ENCODE assay signal across 9 cellular contexts in the genomic region with DNA sequence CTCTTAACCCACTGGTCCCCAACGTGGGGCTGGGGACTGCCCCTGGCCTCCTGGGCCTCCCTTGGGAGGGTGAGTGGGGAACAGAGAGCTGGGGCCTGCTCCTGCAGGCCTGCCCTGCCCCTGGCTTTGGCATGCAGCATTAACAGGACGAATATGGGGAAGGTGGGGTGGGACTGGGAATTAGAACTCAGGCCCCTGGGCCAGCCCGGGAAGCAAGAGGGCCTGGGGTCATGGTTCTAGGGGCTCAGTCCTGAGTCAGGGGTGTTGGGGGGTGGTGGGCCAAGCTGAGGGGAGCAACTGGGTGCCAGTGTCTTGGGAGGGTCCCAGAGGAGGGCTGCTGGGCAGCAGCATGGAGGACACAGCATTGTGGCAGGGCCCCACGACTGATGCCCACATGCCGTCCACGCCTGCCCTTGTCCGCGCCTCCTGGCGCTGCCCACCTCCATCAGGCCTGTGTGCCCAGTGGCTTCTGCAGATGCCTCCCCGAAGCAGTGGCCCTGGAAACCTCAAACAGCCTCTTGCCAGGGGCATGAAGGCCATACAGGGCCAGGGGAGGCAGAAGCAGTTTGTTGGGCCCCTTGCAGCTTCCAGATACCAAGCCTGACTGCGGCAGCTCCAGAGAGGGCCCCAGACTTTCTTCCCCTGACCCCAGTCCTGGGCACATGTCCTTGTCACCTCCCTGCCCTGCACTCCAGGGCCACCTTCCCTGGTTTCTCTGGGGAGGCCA. TPM values are rescaled to one million over a fixed set of nuclear protein-coding genes. Genes with fewer than 3 reads are reported as not detected.
DNase-seq lines count a peak whose midpoint lies in the region; ATAC-seq, FAIRE-seq and TF ChIP-seq lines count a peak whose summit lies in the region.
"Had no signal": no experiment of that assay in that cellular context is flagged by ENCODE, and none has a peak within 500 bp of the region (broad histone marks: within the 10 kb centered on the region; RNA-seq: fewer than 3 reads in every experiment).

No MANE protein-coding gene starts in this region.

- 0 out of 6 replicates have a peak overlapping the region, but pooled peaks of 1 of the 3 experiments have one; percentile 95 for H3K4me3 ChIP-seq in HepG2 (replicated peaks in 1 of 3; ENCODE audit: insufficient read depth in 1 of 3, low read depth in 2 of 3, low read length in 3 of 3)
- H3K4me3 ChIP-seq in stomach smooth muscle (ENCODE audit: low read length in 2 of 2), result peak overlapping the region; percentile 21 to 92

- CTCF ChIA-PET in HepG2 (lab: Yijun Ruan, JAX; ENCODE audit: low intra/inter-chr PET ratio, low total read pairs), result no interaction called here

- peaks cover 28% of the 10 kb centered on the region for H3K4me1 ChIP-seq in HepG2 (ENCODE audit: insufficient read depth, low read length)
- H3K4me1 ChIP-seq in stomach smooth muscle (ENCODE audit: control insufficient read depth, insufficient read depth, low read length), result peaks cover 60% of the 10 kb centered on the region

- 93% methylated on average over 3 of the region's 11 CpGs for WGBS in HepG2 (ENCODE audit: low lambda C conversion rate)

- POLR2A ChIA-PET in HepG2 (lab: Yijun Ruan, JAX), result no interaction called here

- no peak for TF ChIP-seq CTCF in HepG2 (CRISPR knock-in tag; IDR thresholded peaks at IDR 0.05)

- H3K27ac Mint-ChIP-seq in T-helper 17 cell, result peak overlapping the region; percentile 97

- H3K9ac ChIP-seq in HepG2 (ENCODE audit: insufficient read depth, low read depth, low read length), result peak overlapping the region; percentile 68; the same call in 1 of the 2 replicates
- H3K9ac ChIP-seq in stomach smooth muscle (ENCODE audit: low read length in 2 of 2), result peak overlapping the region; percentile 23 to 42

- H3K79me2 ChIP-seq in HepG2 (ENCODE audit: insufficient read depth, low read length), result peaks cover 86% of the 10 kb centered on the region

- no peaks in the 10 kb centered on the region for H3K9me3 ChIP-seq in T-helper 17 cell (ENCODE audit: control insufficient read depth, low read length, poor library complexity, severe bottlenecking)
- no peaks in the 10 kb centered on the region for H3K9me3 ChIP-seq in HepG2 (ENCODE audit: low read length)
- no peaks in the 10 kb centered on the region for H3K9me3 ChIP-seq in stomach smooth muscle (ENCODE audit: control insufficient read depth in 2 of 2, low read length in 2 of 2)

- TF ChIP-seq EP300 in HepG2 (IDR thresholded peaks at IDR 0.05; ENCODE audit: low read depth in 2 of 2, low read length in 2 of 2) (no peak), HepG2 (CRISPR knock-in tag; IDR thresholded peaks at IDR 0.05; ENCODE audit: borderline replicate concordance) (no peak)

- peaks cover 5% of the 10 kb centered on the region for H3K27me3 Mint-ChIP-seq in activated T-cell treated with anti-CD3 and anti-CD28 coated beads, Interleukin-2, amount 50 U/mL, for 4 hours (ENCODE audit: low read depth)
- peaks cover 8% of the 10 kb centered on the region for H3K27me3 Mint-ChIP-seq in T-helper 17 cell

- peak overlapping the region; percentile 96 for H3K4me3 Mint-ChIP-seq in activated T-cell treated with anti-CD3 and anti-CD28 coated beads, Interleukin-2, amount 50 U/mL, for 4 hours
- H3K4me3 Mint-ChIP-seq in T-helper 17 cell, result no peak overlapping the region

- no peak for DNase-seq in activated T-cell treated with anti-CD3 and anti-CD28 coated beads, Interleukin-2, amount 50 U/mL, for 4 hours
- no peak for DNase-seq in activated T-cell treated with anti-CD3 and anti-CD28 coated beads for 4 hours
- DNase-seq in T-helper 17 cell, result no peak
- DNase-seq in HepG2 (ENCODE audit: low spot score), result no peak
- DNase-seq in DMS 273 (lab: John Stamatoyannopoulos, UW; ENCODE audit: unreplicated experiment), result no peak
- DNase-seq in HTR-8/SVneo (ENCODE audit: insufficient read length, low spot score), result no peak
- no peak for DNase-seq in activated gamma-delta T cell treated with Interleukin-2 at 50 U/mL for 16 hours
- DNase-seq: NCI-H1105 had no signal

- no TSS peak for BruUV-seq in HepG2 (replicated peaks; lab: Mats Ljungman, UMichigan)

- H3K4me1 Mint-ChIP-seq in activated T-cell treated with anti-CD3 and anti-CD28 coated beads, Interleukin-2, amount 50 U/mL, for 4 hours (ENCODE audit: low read depth), result peaks cover 54% of the 10 kb centered on the region
- H3K4me1 Mint-ChIP-seq in T-helper 17 cell, result peaks cover 45% of the 10 kb centered on the region

- H2AFZ ChIP-seq in HepG2 (ENCODE audit: low read length), result no peak overlapping the region

- peaks cover 33% of the 10 kb centered on the region for H4K20me1 ChIP-seq in HepG2 (ENCODE audit: insufficient read depth, low read length)

- ATAC-seq in activated T-cell treated with anti-CD3 and anti-CD28 coated beads, Interleukin-2, amount 50 U/mL, for 4 hours, result no peak
- no peak for ATAC-seq in T-helper 17 cell
- ATAC-seq in HepG2, result no peak

- H3K36me3 ChIP-seq in HepG2 (replicated peaks in 1 of 2; ENCODE audit: control insufficient read depth in 1 of 2, insufficient read depth in 2 of 2, low read length in 2 of 2) (peaks cover 9 to 21% of the 10 kb centered on the region in 2 experiments), stomach smooth muscle (ENCODE audit: control insufficient read depth in 2 of 2, insufficient read depth in 2 of 2, low read length in 2 of 2) (peaks cover 5 to 13% of the 10 kb centered on the region in 2 donors)

- H3K9me3 Mint-ChIP-seq in activated T-cell treated with anti-CD3 and anti-CD28 coated beads, Interleukin-2, amount 50 U/mL, for 4 hours, result no peaks in the 10 kb centered on the region

- FAIRE-seq in HepG2 (lab: Jason Lieb, UNC) (no peak), HTR-8/SVneo (lab: Jason Lieb, UNC) (no peak)

- H3K27me3 ChIP-seq in HepG2 (ENCODE audit: control insufficient read depth in 1 of 2, insufficient read depth in 2 of 2, low read length in 2 of 2) (no peaks in the 10 kb centered on the region; a peak in 2 of 5 replicates), stomach smooth muscle (ENCODE audit: control insufficient read depth in 1 of 2, insufficient read depth in 2 of 2, low read length in 2 of 2) (peaks cover 0 to 3% of the 10 kb centered on the region in 2 donors)

- intact Hi-C loops in HepG2 (cut with micrococcal nuclease; ENCODE audit: unreplicated experiment), result loop anchor here (5.0 to 10.0 kb wide), 2 partner anchors 37 to 245 kb away; a partner anchor contains a TSS

- TF ChIP-seq POLR2A in HepG2 (IDR thresholded peaks at IDR 0.05; ENCODE audit: insufficient read depth in 1 of 2, low read depth in 2 of 2, low read length in 2 of 2), result no peak

- peaks cover 13% of the 10 kb centered on the region for H3K36me3 Mint-ChIP-seq in activated T-cell treated with anti-CD3 and anti-CD28 coated beads, Interleukin-2, amount 50 U/mL, for 4 hours (ENCODE audit: insufficient read depth)
- peaks cover 2% of the 10 kb centered on the region for H3K36me3 Mint-ChIP-seq in T-helper 17 cell (ENCODE audit: low read depth)

- no peak for TF ChIP-seq RAD21 in HepG2 (CRISPR knock-in tag; IDR thresholded peaks at IDR 0.05)

- in situ Hi-C loops in HepG2 (cut with HindIII; ENCODE audit: extremely low pct_ligation_motif_present, low pct_unique_long_range_greater_than_20kb), result loop anchor here (10.0 kb wide), 2 partner anchors 165 kb away; a partner anchor contains a TSS

- H3K27ac ChIP-seq in HepG2 (ENCODE audit: extremely low read length, insufficient read depth, low read length) (peak overlapping the region; percentile 90), stomach smooth muscle (ENCODE audit: low read length) (peak overlapping the region; percentile 93)

- peak overlapping the region; percentile 93 for H3K4me2 ChIP-seq in HepG2 (ENCODE audit: low read depth, low read length)

RNA-seq across cellular contexts. Expression of a gene that starts 4.8 kb away (rescaled TPM):
- total RNA-seq in activated T-cell treated with anti-CD3 and anti-CD28 coated beads, Interleukin-2, amount 50 U/mL, for 4 hours, result 100 to 1,000 TPM; 216 to 260 (median 253) TPM
- 10 to 100 TPM; 61.2 to 73.0 TPM for total RNA-seq in T-helper 17 cell
- total RNA-seq in HepG2 (2016; rRNA removed; fragmentation: Illumina TruSeq; extraction: Trizol), result 20.5 and 39.8 TPM in 2 replicates
- total RNA-seq in HepG2 (2016; cell fraction: cytosol; rRNA removed; fragmentation: Illumina TruSeq; extraction: Trizol; ENCODE audit: low read depth), result 7.7 and 8.7 TPM in 2 replicates
- 18.3 and 35.2 TPM in 2 replicates for total RNA-seq in HepG2 (2016; cell fraction: insoluble cytoplasmic fraction; rRNA removed; fragmentation: Illumina TruSeq; extraction: Trizol)
- 33.7 and 35.8 TPM in 2 replicates for total RNA-seq in HepG2 (2016; cell fraction: membrane; rRNA removed; fragmentation: Illumina TruSeq; extraction: Trizol)
- 32.1 and 34.9 TPM in 2 replicates for total RNA-seq in HepG2 (2016; cell fraction: nucleus; rRNA removed; fragmentation: Illumina TruSeq; extraction: Trizol)
- 27.4 and 31.9 TPM in 2 replicates for polyA plus RNA-seq in HepG2 (2011; rRNA removed)
- 31.3 and 32.8 TPM in 2 replicates for polyA plus RNA-seq in HepG2 (2011; cell fraction: cytosol; rRNA removed)
- 53.3 and 53.4 TPM in 2 replicates for polyA plus RNA-seq in HepG2 (2011; cell fraction: nucleus; rRNA removed)
- polyA plus RNA-seq in HepG2 (2012), result 39.9 and 42.2 TPM in 2 replicates
- polyA plus RNA-seq in HepG2 (2016; cell fraction: cytosol; fragmentation: Illumina TruSeq; extraction: Trizol; ENCODE audit: low read depth), result 14.1 and 15.9 TPM in 2 replicates
- polyA plus RNA-seq in HepG2 (2016; cell fraction: insoluble cytoplasmic fraction; fragmentation: Illumina TruSeq; extraction: Trizol; ENCODE audit: low read depth), result 67.2 and 88.4 TPM in 2 replicates
- 51.1 and 52.5 TPM in 2 replicates for polyA plus RNA-seq in HepG2 (2016; cell fraction: membrane; fragmentation: Illumina TruSeq; extraction: Trizol; ENCODE audit: low read depth)
- polyA plus RNA-seq in HepG2 (2016; cell fraction: nucleus; fragmentation: Illumina TruSeq; extraction: Trizol; ENCODE audit: insufficient read depth, low read depth), result 86.9 and 97.6 TPM in 2 replicates
- 26.9 and 40.6 TPM in 2 replicates for polyA minus RNA-seq in HepG2 (2011; rRNA and poly(A)+ RNA removed; ENCODE audit: low replicate concordance)
- polyA minus RNA-seq in HepG2 (2011; cell fraction: cytosol; rRNA and poly(A)+ RNA removed), result 19.3 and 21.4 TPM in 2 replicates
- polyA minus RNA-seq in HepG2 (2011; cell fraction: nucleus; rRNA and poly(A)+ RNA removed), result 16.0 and 18.3 TPM in 2 replicates

RNA-seq across cellular contexts. Expression of a gene that starts 36.1 kb away (rescaled TPM):
- total RNA-seq in activated T-cell treated with anti-CD3 and anti-CD28 coated beads, Interleukin-2, amount 50 U/mL, for 4 hours, result under 1 TPM; 0.73 to 0.98 (median 0.90) TPM
- 1 to 10 TPM; 4.9 to 8.4 TPM for total RNA-seq in T-helper 17 cell
- total RNA-seq in HepG2 (2016; rRNA removed; fragmentation: Illumina TruSeq; extraction: Trizol), result 0.31 and 0.45 TPM in 2 replicates
- total RNA-seq in HepG2 (2016; cell fraction: cytosol; rRNA removed; fragmentation: Illumina TruSeq; extraction: Trizol; ENCODE audit: low read depth), result 0.18 and 0.30 TPM in 2 replicates
- 0.28 and 0.43 TPM in 2 replicates for total RNA-seq in HepG2 (2016; cell fraction: insoluble cytoplasmic fraction; rRNA removed; fragmentation: Illumina TruSeq; extraction: Trizol)
- total RNA-seq in HepG2 (2016; cell fraction: membrane; rRNA removed; fragmentation: Illumina TruSeq; extraction: Trizol), result 0.38 and 0.43 TPM in 2 replicates
- 0.34 and 0.44 TPM in 2 replicates for total RNA-seq in HepG2 (2016; cell fraction: nucleus; rRNA removed; fragmentation: Illumina TruSeq; extraction: Trizol)
- 2.3 and 2.9 TPM in 2 replicates for polyA plus RNA-seq in HepG2 (2011; rRNA removed)
- 2.2 and 2.3 TPM in 2 replicates for polyA plus RNA-seq in HepG2 (2011; cell fraction: cytosol; rRNA removed)
- polyA plus RNA-seq in HepG2 (2011; cell fraction: nucleus; rRNA removed), result 2.5 and 3.4 TPM in 2 replicates
- 2.2 and 3.4 TPM in 2 replicates for polyA plus RNA-seq in HepG2 (2012)
- 0.19 and 0.27 TPM in 2 replicates for polyA plus RNA-seq in HepG2 (2016; cell fraction: cytosol; fragmentation: Illumina TruSeq; extraction: Trizol; ENCODE audit: low read depth)
- 0.74 and 0.80 TPM in 2 replicates for polyA plus RNA-seq in HepG2 (2016; cell fraction: insoluble cytoplasmic fraction; fragmentation: Illumina TruSeq; extraction: Trizol; ENCODE audit: low read depth)
- 0.39 and 0.44 TPM in 2 replicates for polyA plus RNA-seq in HepG2 (2016; cell fraction: membrane; fragmentation: Illumina TruSeq; extraction: Trizol; ENCODE audit: low read depth)
- polyA plus RNA-seq in HepG2 (2016; cell fraction: nucleus; fragmentation: Illumina TruSeq; extraction: Trizol; ENCODE audit: insufficient read depth, low read depth), result 1.1 TPM in 2 replicates
- polyA minus RNA-seq in HepG2 (2011; rRNA and poly(A)+ RNA removed; ENCODE audit: low replicate concordance), result 2.3 and 4.5 TPM in 2 replicates
- polyA minus RNA-seq in HepG2 (2011; cell fraction: cytosol; rRNA and poly(A)+ RNA removed), result 1.8 and 2.8 TPM in 2 replicates
- 1.5 and 2.9 TPM in 2 replicates for polyA minus RNA-seq in HepG2 (2011; cell fraction: nucleus; rRNA and poly(A)+ RNA removed)
